Comparison of ENCODE assay signal across 9 cellular contexts in genomic region chr1:27364696-27365371, GRCh38. TPM values are rescaled to one million over a fixed set of nuclear protein-coding genes. Genes with fewer than 3 reads are reported as not detected.
DNase-seq lines count a peak whose midpoint lies in the region; ATAC-seq, FAIRE-seq and TF ChIP-seq lines count a peak whose summit lies in the region.
"Had no signal": no experiment of that assay in that cellular context is flagged by ENCODE, and none has a peak within 500 bp of the region (broad histone marks: within the 10 kb centered on the region; RNA-seq: fewer than 3 reads in every experiment).

No MANE protein-coding gene starts in this region.

- H3K36me3 ChIP-seq in mucosa of rectum (ENCODE audit: control insufficient read depth in 2 of 2, insufficient read depth in 2 of 2, low read length in 2 of 2), result peaks cover 7 to 10% of the 10 kb centered on the region in 2 donors

- POLR2A ChIA-PET in A549 (lab: Yijun Ruan, JAX), result interaction anchor here (0.5 to 2.1 kb wide), 5 partner anchors 15 to 175 kb away, joined by 3 to 13 read pairs (median 5); no protein-coding TSS in a partner anchor
- POLR2A ChIA-PET in MCF 10A (lab: Yijun Ruan, JAX), result interaction anchor here (0.7 to 4.1 kb wide), 20 partner anchors 11 to 360 kb away, joined by 3 to 78 read pairs (median 5); partner anchors contain the start of genes AHDC1, CD164L2, FAM76A and GPR3

- ATAC-seq in A549 (no peak; a peak in 1 of 6 replicates), HG03354 (IDR thresholded peaks at IDR 0.05; ENCODE audit: poor library complexity, severe bottlenecking, unreplicated experiment) (peak; percentile 35), GM21717 (IDR thresholded peaks at IDR 0.05; ENCODE audit: unreplicated experiment) (no peak), GM19351 (IDR thresholded peaks at IDR 0.05; ENCODE audit: unreplicated experiment) (no peak)

- BruUV-seq in MCF 10A (replicated peaks; lab: Mats Ljungman, UMichigan), result no TSS peak

- TF ChIP-seq CTCF in A549 (IDR thresholded peaks at IDR 0.05), result no peak
- TF ChIP-seq CTCF in MCF 10A (IDR thresholded peaks at IDR 0.05; ENCODE audit: unreplicated experiment), result no peak

- H3K4me3 ChIP-seq in A549, result peak overlapping the region; percentile 33; the same call in 1 of the 3 replicates
- H3K4me3 ChIP-seq in mucosa of rectum (ENCODE audit: low read length in 2 of 2), result peak overlapping the region; percentile 73 to 81

- 70% methylated on average over 4 of the region's 11 CpGs for WGBS in A549 (ENCODE audit: missing lambda C conversion rate)

- peak overlapping the region; percentile 52 to 97 for H3K27ac ChIP-seq in A549
- H3K27ac ChIP-seq in mucosa of rectum (ENCODE audit: low read depth in 2 of 2, low read length in 2 of 2), result peak overlapping the region; percentile 87 to 95
- H3K27ac ChIP-seq: HL-60 had no signal

- CTCF ChIA-PET in A549 (lab: Yijun Ruan, JAX), result interaction anchor here (0.9 to 10.3 kb wide), 7 partner anchors 11 to 68 kb away, joined by 3 to 130 read pairs (median 9); partner anchors contain the start of gene SYTL1
- CTCF ChIA-PET in MCF 10A (lab: Yijun Ruan, JAX), result interaction anchor here (0.9 to 4.8 kb wide), 10 partner anchors 8 to 66 kb away, joined by 4 to 31 read pairs (median 10); partner anchors contain the start of gene GPR3

- peaks cover 23% of the 10 kb centered on the region for H3K36me3 Mint-ChIP-seq in MCF 10A (ENCODE audit: insufficient read depth, unreplicated experiment)

- no peak for DNase-seq in A549 (ENCODE audit: low read depth in 1 of 2, low spot score in 1 of 2)
- no peak for DNase-seq in MCF 10A (ENCODE audit: unreplicated experiment)
- no peak for DNase-seq in HTR-8/SVneo (ENCODE audit: insufficient read length, low spot score)
- DNase-seq in activated CD8-positive, alpha-beta memory T cell treated with anti-CD3 and anti-CD28 coated beads, Interleukin-2, amount 50 U/mL, for 48 hours, result no peak

- H3K4me1 ChIP-seq in A549 (peaks cover 14% of the 10 kb centered on the region), mucosa of rectum (ENCODE audit: control insufficient read depth in 2 of 2, insufficient read depth in 2 of 2, low read length in 2 of 2) (peaks cover 19% of the 10 kb centered on the region in 2 donors)

- H3K9ac ChIP-seq in mucosa of rectum (ENCODE audit: low read depth in 1 of 2, low read length in 2 of 2), result peak overlapping the region; percentile 52 to 69

- intact Hi-C loops in MCF 10A (cut with micrococcal nuclease), result no loop called here

- TF ChIP-seq RAD21 in A549 (conservative IDR thresholded peaks at IDR 0.05 in 1 of 2, IDR thresholded peaks at IDR 0.05 in 1 of 2), result no peak

- no peak for TF ChIP-seq POLR2A in A549 (IDR thresholded peaks at IDR 0.05; ENCODE audit: low read length)

- no peaks in the 10 kb centered on the region for H3K27me3 ChIP-seq in mucosa of rectum (ENCODE audit: control insufficient read depth in 2 of 2, insufficient read depth in 2 of 2, low read length in 2 of 2)

- H3K4me2 ChIP-seq in A549, result peak overlapping the region; percentile 95

- TF ChIP-seq EP300 in A549 (IDR thresholded peaks at IDR 0.05), result no peak

- no peaks in the 10 kb centered on the region for H3K9me3 ChIP-seq in A549
- no peaks in the 10 kb centered on the region for H3K9me3 ChIP-seq in mucosa of rectum (ENCODE audit: control insufficient read depth in 2 of 2, low read length in 2 of 2)

- peak overlapping the region; percentile 96 for H3K27ac Mint-ChIP-seq in MCF 10A (ENCODE audit: low read depth, unreplicated experiment)

- FAIRE-seq in A549 (lab: Jason Lieb, UNC) (no peak), HTR-8/SVneo (lab: Jason Lieb, UNC) (no peak)

- H3K4me1 Mint-ChIP-seq in MCF 10A (ENCODE audit: insufficient read depth, unreplicated experiment), result peaks cover 16% of the 10 kb centered on the region

- H3K9me3 Mint-ChIP-seq in MCF 10A (ENCODE audit: unreplicated experiment), result no peaks in the 10 kb centered on the region

- no peaks in the 10 kb centered on the region for H3K27me3 Mint-ChIP-seq in MCF 10A (ENCODE audit: insufficient read depth, unreplicated experiment)

- peak overlapping the region; percentile 85 for H3K4me3 Mint-ChIP-seq in MCF 10A (ENCODE audit: unreplicated experiment)

TF ChIP-seq in A549, 52 proteins besides CTCF, POLR2A, EP300 and RAD21:
- TF ChIP-seq CEBPB (IDR thresholded peaks at IDR 0.05) (no peak), MAX (IDR thresholded peaks at IDR 0.05) (no peak), ZNF302 (CRISPR knock-in tag; IDR thresholded peaks at IDR 0.05) (no peak), NFE2L2 (conservative IDR thresholded peaks at IDR 0.05; ENCODE audit: low read length) (no peak), HEYL (CRISPR knock-in tag; IDR thresholded peaks at IDR 0.05) (no peak)

RNA-seq across cellular contexts. Expression of gene MAP3K6, which starts 1.9 kb away (rescaled TPM):
- polyA plus RNA-seq in A549 (2011; rRNA removed), result 3.6 and 3.7 TPM in 2 replicates
- polyA plus RNA-seq in A549 (2012; cell fraction: cytosol; rRNA removed), result 5.7 and 6.0 TPM in 2 replicates
- 32.7 and 42.7 TPM in 2 replicates for polyA plus RNA-seq in A549 (2012; cell fraction: nucleus; rRNA removed)
- 7.5 to 8.5 TPM (median 8.3 TPM) in 3 replicates for polyA plus RNA-seq in A549 (2017; fragmentation: RNase III; extraction: RNeasy Plus Mini Kit Qiagen cat#74134 plus additional on column Dnase treatment)
- 5.3 and 5.8 TPM in 2 replicates for polyA minus RNA-seq in A549 (2011; rRNA and poly(A)+ RNA removed)
- 13.2 and 13.5 TPM in 2 replicates for total RNA-seq in MCF 10A (2022)

RNA-seq across cellular contexts. Expression of gene FCN3, which starts 9.8 kb away (rescaled TPM):
- not detected in 2 replicates for polyA plus RNA-seq in A549 (2011; rRNA removed)
- not detected in 2 replicates for polyA plus RNA-seq in A549 (2012; cell fraction: cytosol; rRNA removed)
- polyA plus RNA-seq in A549 (2012; cell fraction: nucleus; rRNA removed), result not detected in 2 replicates
- polyA plus RNA-seq in A549 (2017; fragmentation: RNase III; extraction: RNeasy Plus Mini Kit Qiagen cat#74134 plus additional on column Dnase treatment), result not detected in 3 replicates
- polyA minus RNA-seq in A549 (2011; rRNA and poly(A)+ RNA removed), result not detected in 2 replicates
- total RNA-seq in MCF 10A (2022), result not detected in 2 replicates

RNA-seq across cellular contexts. Expression of gene CD164L2, which starts 18.3 kb away (rescaled TPM):
- polyA plus RNA-seq in A549 (2011; rRNA removed) (not detected in 2 replicates), A549 (2017; fragmentation: RNase III; extraction: RNeasy Plus Mini Kit Qiagen cat#74134 plus additional on column Dnase treatment) (not detected in 3 replicates)
- polyA plus RNA-seq in A549 (2012; cell fraction: cytosol; rRNA removed), result not detected in 2 replicates
- polyA plus RNA-seq in A549 (2012; cell fraction: nucleus; rRNA removed), result not detected in 2 replicates
- polyA minus RNA-seq in A549 (2011; rRNA and poly(A)+ RNA removed), result not detected in 2 replicates
- total RNA-seq in MCF 10A (2022), result 0.23 TPM in 1 of 2 replicates, not detected in the other

RNA-seq across cellular contexts. Expression of gene SYTL1, which starts 23.0 kb away (rescaled TPM):
- 0.50 and 0.80 TPM in 2 replicates for polyA plus RNA-seq in A549 (2011; rRNA removed)
- 0.94 and 1.0 TPM in 2 replicates for polyA plus RNA-seq in A549 (2012; cell fraction: cytosol; rRNA removed)
- polyA plus RNA-seq in A549 (2012; cell fraction: nucleus; rRNA removed), result 4.8 and 5.8 TPM in 2 replicates
- polyA plus RNA-seq in A549 (2017; fragmentation: RNase III; extraction: RNeasy Plus Mini Kit Qiagen cat#74134 plus additional on column Dnase treatment), result 0.50 to 0.76 TPM (median 0.58 TPM) in 3 replicates
- polyA minus RNA-seq in A549 (2011; rRNA and poly(A)+ RNA removed), result 0.37 and 0.73 TPM in 2 replicates
- 64.8 and 81.8 TPM in 2 replicates for total RNA-seq in MCF 10A (2022)

RNA-seq across cellular contexts. Expression of gene GPR3, which starts 27.6 kb away (rescaled TPM):
- polyA plus RNA-seq in A549 (2011; rRNA removed), result 1.3 and 1.7 TPM in 2 replicates
- 3.9 and 5.3 TPM in 2 replicates for polyA plus RNA-seq in A549 (2012; cell fraction: cytosol; rRNA removed)
- 5.7 and 6.1 TPM in 2 replicates for polyA plus RNA-seq in A549 (2012; cell fraction: nucleus; rRNA removed)
- 0.64 to 0.95 TPM (median 0.76 TPM) in 3 replicates for polyA plus RNA-seq in A549 (2017; fragmentation: RNase III; extraction: RNeasy Plus Mini Kit Qiagen cat#74134 plus additional on column Dnase treatment)
- polyA minus RNA-seq in A549 (2011; rRNA and poly(A)+ RNA removed), result 2.1 and 3.4 TPM in 2 replicates
- total RNA-seq in MCF 10A (2022), result 0.47 and 0.65 TPM in 2 replicates
